In the genomic region with DNA sequence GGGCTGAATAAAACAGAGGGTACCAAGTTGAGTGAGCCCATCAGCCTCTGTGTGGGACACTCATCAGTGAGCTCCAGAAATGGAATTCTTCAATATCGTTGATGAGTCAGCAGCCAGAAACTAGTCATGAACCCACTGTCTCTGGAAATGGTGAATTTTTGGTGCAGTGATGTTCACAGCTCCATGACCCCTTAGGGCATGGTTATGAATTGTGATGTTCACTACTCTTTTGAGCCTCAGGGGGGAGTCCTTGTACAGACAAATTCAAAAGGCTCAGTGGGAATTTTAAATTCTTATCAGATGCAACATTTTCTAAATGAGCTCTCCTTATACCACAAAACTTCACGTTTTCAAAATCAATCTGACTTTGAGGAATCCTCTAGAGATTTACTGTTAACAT, we compare ENCODE assay signal across 8 cellular contexts.
DNase-seq lines count a peak whose midpoint lies in the region; ATAC-seq, FAIRE-seq and TF ChIP-seq lines count a peak whose summit lies in the region.

No MANE protein-coding gene starts in this region.

- TF ChIP-seq RAD21 in GM12878 (IDR thresholded peaks at IDR 0.05; ENCODE audit: insufficient read depth, low read depth, low read length): peak; percentile 51; the same call in 1 of the 2 replicates

- TF ChIP-seq POLR2A in GM12891 (IDR thresholded peaks at IDR 0.05; ENCODE audit: low read depth, low read length) (no peak), GM12878 (IDR thresholded peaks at IDR 0.05; ENCODE audit: low read depth, low read length) (no peak)

- no peak overlapping the region for H2BK15ac ChIP-seq in mesendoderm (replicated peaks; ENCODE audit: low read depth)

- H3K9me3 ChIP-seq in GM12878 (replicated peaks; ENCODE audit: control insufficient read depth, insufficient read depth, low read length): no peaks in the 10 kb centered on the region
- H3K9me3 ChIP-seq in CD4-positive, alpha-beta memory T cell (ENCODE audit: control insufficient read depth in 1 of 2, low read length in 2 of 2): no peaks in the 10 kb centered on the region

- H3K27me3 Mint-ChIP-seq in CD4-positive, alpha-beta memory T cell: peaks cover 4 to 5% of the 10 kb centered on the region in 2 donors

- H2AFZ ChIP-seq in GM12878 (ENCODE audit: control insufficient read depth, low read depth, low read length): no peak overlapping the region

- WGBS in GM12878 (ENCODE audit: insufficient coverage, insufficient replicate concordance, low lambda C conversion rate, missing lambda C conversion rate): 3% methylated on average over 2 of the region's 2 CpGs
- WGBS in mesendoderm (ENCODE audit: extremely low coverage, insufficient coverage, low lambda C conversion rate): no CpG with 5 or more reads among the region's 2 CpGs

- no peak overlapping the region for H3K18ac ChIP-seq in mesendoderm (ENCODE audit: low read length)

- H2BK5ac ChIP-seq in mesendoderm (ENCODE audit: low read length): no peak overlapping the region

- no peak overlapping the region for H3K56ac ChIP-seq in mesendoderm (ENCODE audit: low read length)

- H3K27me3 ChIP-seq in GM12878 (replicated peaks in 1 of 2; ENCODE audit: control insufficient read depth in 2 of 2, insufficient read depth in 2 of 2, low read length in 1 of 2) (no peaks in the 10 kb centered on the region; a peak in 1 of 4 replicates), mesendoderm (ENCODE audit: insufficient read depth, low read length, poor library complexity) (no peaks in the 10 kb centered on the region)
- no peaks in the 10 kb centered on the region for H3K27me3 ChIP-seq in CD4-positive, alpha-beta memory T cell (ENCODE audit: insufficient read depth, low read length)

- no peaks in the 10 kb centered on the region for H4K20me1 ChIP-seq in GM12878 (ENCODE audit: control insufficient read depth, insufficient read depth)

- H3K4me1 ChIP-seq in GM12878 (ENCODE audit: control insufficient read depth, insufficient read depth, low read length) (no peaks in the 10 kb centered on the region), mesendoderm (ENCODE audit: control insufficient read depth, low read depth, low read length) (no peaks in the 10 kb centered on the region)
- H3K4me1 ChIP-seq in CD4-positive, alpha-beta memory T cell (ENCODE audit: insufficient read depth, low read length): no peaks in the 10 kb centered on the region

- H3K9ac ChIP-seq in GM12878 (ENCODE audit: control insufficient read depth, insufficient read depth, low read length) (no peak overlapping the region), mesendoderm (ENCODE audit: low read length) (no peak overlapping the region)

- intact Hi-C loops in GM12878 (cut with micrococcal nuclease; ENCODE audit: unreplicated experiment): no loop called here
- intact Hi-C loops in CD4-positive, alpha-beta memory T cell (cut with micrococcal nuclease): no loop called here

- H3K36me3 ChIP-seq in GM12878 (ENCODE audit: control insufficient read depth in 2 of 2, insufficient read depth in 2 of 2, low read length in 1 of 2) (no peaks in the 10 kb centered on the region), mesendoderm (ENCODE audit: control insufficient read depth, insufficient read depth, low read length) (no peaks in the 10 kb centered on the region)
- no peaks in the 10 kb centered on the region for H3K36me3 ChIP-seq in CD4-positive, alpha-beta memory T cell (ENCODE audit: insufficient read depth, low read length)

- peaks cover 0 to 1% (median 0%) of the 10 kb centered on the region in 8 donors for H3K9me3 Mint-ChIP-seq in CD4-positive, alpha-beta memory T cell

- no peaks in the 10 kb centered on the region for H3K4me1 Mint-ChIP-seq in CD4-positive, alpha-beta memory T cell

- no peak overlapping the region for H3K4me2 ChIP-seq in GM12878 (ENCODE audit: control insufficient read depth, insufficient read depth)
- no peak overlapping the region for H3K4me2 ChIP-seq in mesendoderm (ENCODE audit: low read length)

- H3K4ac ChIP-seq in mesendoderm (ENCODE audit: low read depth, low read length): no peak overlapping the region

- DNase-seq in GM12891 (ENCODE audit: insufficient read length, low spot score) (peak; percentile 26), NCI-H2029 (lab: John Stamatoyannopoulos, UW) (peak; percentile 15), GM12878 (ENCODE audit: low read depth, low spot score) (no peak), mesendoderm (peak; percentile 50), activated gamma-delta T cell treated with Interleukin-2 at 50 U/mL for 16 hours (no peak)
- no peak for DNase-seq in CD4-positive, alpha-beta memory T cell

- TF ChIP-seq EP300 in GM12878 (IDR thresholded peaks at IDR 0.05; ENCODE audit: borderline replicate concordance in 1 of 2, control insufficient read depth in 1 of 2, low read depth in 2 of 2, low read length in 2 of 2): no peak

- no peaks in the 10 kb centered on the region for H3K36me3 Mint-ChIP-seq in CD4-positive, alpha-beta memory T cell

- no peak overlapping the region for H3K27ac Mint-ChIP-seq in CD4-positive, alpha-beta memory T cell

- in situ Hi-C loops in GM12878 (cut with MboI): no loop called here

- peak; percentile 13 for FAIRE-seq in GM12891 (lab: Jason Lieb, UNC)
- FAIRE-seq in GM12878 (lab: Jason Lieb, UNC): no peak

- TF ChIP-seq CTCF in 22Rv1 (IDR thresholded peaks at IDR 0.05): peak; percentile 81
- TF ChIP-seq CTCF in GM12878 (IDR thresholded peaks at IDR 0.05 in 2 of 3, conservative IDR thresholded peaks at IDR 0.05 in 1 of 3; ENCODE audit: control insufficient read depth in 2 of 3, extremely low read depth in 1 of 3, insufficient read depth in 1 of 3, low read depth in 3 of 3, low read length in 3 of 3): peak; percentile 31 to 47 (median 37); a peak in 4 of 6 replicates

- SMC1A ChIA-PET in GM12878 (lab: Charles Lee; ENCODE audit: uncharacterized antibody, unreplicated experiment): interaction anchor here (0.6 to 0.7 kb wide), 3 partner anchors 12 to 1139 kb away, joined by 3 read pairs; no protein-coding TSS in a partner anchor

- no peaks in the 10 kb centered on the region for H3K79me1 ChIP-seq in mesendoderm (ENCODE audit: low read length)

- POLR2A ChIA-PET in GM12878 (lab: Charles Lee): no interaction called here
- POLR2A ChIA-PET in CD4-positive, alpha-beta memory T cell (lab: Charles Lee; ENCODE audit: partially characterized antibody): no interaction called here

- H3K27ac ChIP-seq in 22Rv1 (no peak overlapping the region), GM12878 (ENCODE audit: control insufficient read depth, insufficient read depth) (no peak overlapping the region), mesendoderm (ENCODE audit: low read depth, low read length) (no peak overlapping the region)
- H3K27ac ChIP-seq in CD4-positive, alpha-beta memory T cell (ENCODE audit: low read depth, low read length): no peak overlapping the region

- no peak overlapping the region for H2BK120ac ChIP-seq in mesendoderm (ENCODE audit: low read depth, low read length)

- H3K4me3 Mint-ChIP-seq in CD4-positive, alpha-beta memory T cell: no peak overlapping the region

- H3K23ac ChIP-seq in mesendoderm (ENCODE audit: low read length): no peak overlapping the region

- no peak overlapping the region for H4K5ac ChIP-seq in mesendoderm (ENCODE audit: low read length)

- no TSS peak for BruUV-seq in GM12878 (replicated peaks; lab: Mats Ljungman, UMichigan)

- CTCF ChIA-PET in GM12878 (lab: Yijun Ruan, JAX): interaction anchor here (1.1 to 1.7 kb wide), 4 partner anchors 11 to 300 kb away, joined by 3 to 9 read pairs (median 4); no protein-coding TSS in a partner anchor
- CTCF ChIA-PET in CD4-positive, alpha-beta memory T cell (lab: Charles Lee; ENCODE audit: partially characterized antibody): no interaction called here

- no peak overlapping the region for H2AK5ac ChIP-seq in mesendoderm (ENCODE audit: low read length)

- H3K79me2 ChIP-seq in GM12878 (ENCODE audit: control insufficient read depth, insufficient read depth, low read length): no peaks in the 10 kb centered on the region
- H3K79me2 ChIP-seq in mesendoderm (ENCODE audit: control insufficient read depth, insufficient read depth, low read length): no peaks in the 10 kb centered on the region

- H4K8ac ChIP-seq in mesendoderm (ENCODE audit: low read depth, low read length): no peak overlapping the region

- no peak overlapping the region for H3K4me3 ChIP-seq in GM12878
- no peak overlapping the region for H3K4me3 ChIP-seq in mesendoderm (ENCODE audit: low read length)
- no peak overlapping the region for H3K4me3 ChIP-seq in CD4-positive, alpha-beta memory T cell (ENCODE audit: low read length in 2 of 2)

- RAD21 ChIA-PET in GM12878 (lab: Charles Lee; ENCODE audit: unreplicated experiment): interaction anchor here (0.8 kb wide), 1 partner anchor 114 kb away, joined by 4 read pairs; no protein-coding TSS in a partner anchor

- ATAC-seq in GM12878: peak; percentile 72
- ATAC-seq in GM21381 (IDR thresholded peaks at IDR 0.05; ENCODE audit: unreplicated experiment): no peak

TF ChIP-seq in GM12891, 5 proteins besides CTCF, POLR2A, EP300 and RAD21:
- TF ChIP-seq TAF1 (IDR thresholded peaks at IDR 0.05; ENCODE audit: low read depth, low read length) (no peak), SPI1 (IDR thresholded peaks at IDR 0.05; ENCODE audit: low read depth, low read length) (no peak), POU2F2 (IDR thresholded peaks at IDR 0.05; ENCODE audit: low read depth, low read length) (no peak), PAX5 (IDR thresholded peaks at IDR 0.05; ENCODE audit: insufficient read depth, low read length, severe bottlenecking) (no peak), POLR2AphosphoS5 (IDR thresholded peaks at IDR 0.05; ENCODE audit: low read depth, low read length) (no peak)

Comparison
In these comparisons a context has a peak if more than half of its experiments do, and no peak if none do; other contexts are left out.
1. DNase-seq: peak in GM12891 (single experiment), NCI-H2029 (single experiment) and mesendoderm (single experiment); none in GM12878 (single experiment), CD4-positive, alpha-beta memory T cell (0 of 5) and activated gamma-delta T cell treated with Interleukin-2 at 50 U/mL for 16 hours (single experiment).